In genomic region chr10:117980755-117981525, GRCh38 we compare ENCODE assay signal across 20 cellular contexts.
DNase-seq lines count a peak whose midpoint lies in the region; ATAC-seq, FAIRE-seq and TF ChIP-seq lines count a peak whose summit lies in the region.
"Had no signal": no experiment of that assay in that cellular context is flagged by ENCODE, and none has a peak within 500 bp of the region (broad histone marks: within the 10 kb centered on the region; RNA-seq: fewer than 3 reads in every experiment).

No MANE protein-coding gene starts in this region.

- peak overlapping the region; percentile 12; the same call in 1 of the 2 replicates for H2BK120ac ChIP-seq in IMR-90 (ENCODE audit: low read depth, low read length)

- POLR2A ChIA-PET in A549 (lab: Yijun Ruan, JAX) = no interaction called here
- POLR2A ChIA-PET in IMR-90 (lab: Charles Lee; ENCODE audit: unreplicated experiment) = no interaction called here
- POLR2A ChIA-PET in K562 (lab: Yijun Ruan, JAX) = interaction anchor here (0.5 kb wide), 1 partner anchor 84 kb away, joined by 3 read pairs; no protein-coding TSS in a partner anchor

- intact Hi-C loops in IMR-90 (cut with micrococcal nuclease) (no loop called here), K562 (cut with micrococcal nuclease) (no loop called here), posterior vena cava (cut with DNase I) (no loop called here)

- TF ChIP-seq EP300 in A549 (IDR thresholded peaks at IDR 0.05) (no peak), K562 (IDR thresholded peaks at IDR 0.05; ENCODE audit: low read length) (no peak)

- H3K27me3 ChIP-seq in IMR-90 (ENCODE audit: control insufficient read depth, insufficient read depth, low read length) (no peaks in the 10 kb centered on the region), K562 (ENCODE audit: control insufficient read depth in 2 of 2, insufficient read depth in 2 of 2, low read length in 2 of 2) (no peaks in the 10 kb centered on the region), osteoblast (ENCODE audit: insufficient read depth, low read length) (no peaks in the 10 kb centered on the region)
- H3K27me3 ChIP-seq: MG63 had no signal

- no TSS peak for BruUV-seq in IMR-90 (replicated peaks; lab: Mats Ljungman, UMichigan)
- BruUV-seq in K562 (replicated peaks; lab: Mats Ljungman, UMichigan) = no TSS peak

- H4K20me1 ChIP-seq in IMR-90 (ENCODE audit: insufficient read depth, low read length) (no peaks in the 10 kb centered on the region), K562 (replicated peaks; ENCODE audit: control insufficient read depth, insufficient read depth, low read length) (no peaks in the 10 kb centered on the region), osteoblast (ENCODE audit: insufficient read depth, low read length) (no peaks in the 10 kb centered on the region)

- H3K9ac ChIP-seq in IMR-90 (ENCODE audit: low read depth, low read length) (no peak overlapping the region), K562 (ENCODE audit: insufficient read depth in 1 of 2, low read depth in 2 of 2, low read length in 2 of 2) (no peak overlapping the region)

- H3K4me1 Mint-ChIP-seq in T-helper 2 cell treated with Interferon-gamma antibody and Interleukin-4, amounts not matched to agents 5 μg/mL and 100 μg/mL, for 36 hours (ENCODE audit: low read depth) = no peaks in the 10 kb centered on the region

- no peak for TF ChIP-seq POLR2A in A549 (IDR thresholded peaks at IDR 0.05; ENCODE audit: low read length)
- no peak for TF ChIP-seq POLR2A in IMR-90 (IDR thresholded peaks at IDR 0.05; ENCODE audit: low read depth, low read length)
- TF ChIP-seq POLR2A in K562 (conservative IDR thresholded peaks at IDR 0.05) = no peak

- H4K91ac ChIP-seq in IMR-90 (ENCODE audit: insufficient read depth, low read depth, low read length) = no peak overlapping the region

- DNase-seq in A549 (ENCODE audit: low read depth in 1 of 2, low spot score in 1 of 2) = no peak
- DNase-seq in IMR-90 = no peak
- DNase-seq in K562 (ENCODE audit: extremely low read depth in 1 of 4, low spot score in 3 of 4) = no peak
- DNase-seq in osteoblast (ENCODE audit: insufficient read length, low spot score, missing footprints) = peak; percentile 19
- no peak for DNase-seq in posterior vena cava (ENCODE audit: low spot score)
- no peak for DNase-seq in T-helper 2 cell treated with Interferon-gamma antibody and Interleukin-4, amounts not matched to agents 5 μg/mL and 100 μg/mL, for 36 hours (ENCODE audit: low spot score)
- DNase-seq: CD4-positive, alpha-beta T cell; DND-41; Kasumi-1; MG63; NCI-H1417; NCI-H1694 treated with DMSO at 0.1 percent for 48 hours; NCI-H2081 treated with DMSO at 0.1 percent for 48 hours; NCI-H446; NCI-H526; Right ventricle myocardium superior had no signal

- H4K8ac ChIP-seq in IMR-90 (ENCODE audit: low read depth in 2 of 2, low read length in 2 of 2) = no peak overlapping the region

- H2BK15ac ChIP-seq in IMR-90 (ENCODE audit: low read depth, low read length) = no peak overlapping the region; the same call in 2 of the 3 replicates

- no peak overlapping the region for H2AK5ac ChIP-seq in IMR-90 (ENCODE audit: low read depth, low read length)

- ATAC-seq in A549 (no peak), IMR-90 (ENCODE audit: low read depth) (no peak), K562 (no peak), HG03175 (IDR thresholded peaks at IDR 0.05; ENCODE audit: unreplicated experiment) (no peak)
- ATAC-seq: GM12878, GM23338 had no signal

- H3K27ac ChIP-seq in A549 (no peak overlapping the region), IMR-90 (ENCODE audit: insufficient read depth, low read length) (no peak overlapping the region), K562 (ENCODE audit: extremely low read depth, low read depth, low read length) (no peak overlapping the region), osteoblast (ENCODE audit: low read depth, low read length) (peak overlapping the region; percentile 50)

- CTCF ChIA-PET in A549 (lab: Yijun Ruan, JAX) (interaction anchor here (0.6 to 1.2 kb wide), 4 partner anchors 13 to 1950 kb away, joined by 3 read pairs; no protein-coding TSS in a partner anchor), IMR-90 (lab: Yijun Ruan, JAX) (no interaction called here), K562 (lab: Yijun Ruan, JAX; ENCODE audit: low intra/inter-chr PET ratio) (interaction anchor here (0.6 kb wide), 1 partner anchor 394 kb away, joined by 3 read pairs; no protein-coding TSS in a partner anchor)

- no peak overlapping the region for H3K14ac ChIP-seq in IMR-90 (replicated peaks; ENCODE audit: low read depth, low read length)

- H3K36me3 Mint-ChIP-seq in T-helper 2 cell treated with Interferon-gamma antibody and Interleukin-4, amounts not matched to agents 5 μg/mL and 100 μg/mL, for 36 hours (ENCODE audit: low read depth) = no peaks in the 10 kb centered on the region

- H3K56ac ChIP-seq in IMR-90 (ENCODE audit: extremely low read depth, insufficient read depth, low read length) = no peak overlapping the region

- H2AFZ ChIP-seq in IMR-90 (replicated peaks; ENCODE audit: low read length, poor library complexity) (no peak overlapping the region), K562 (ENCODE audit: low read depth, low read length) (no peak overlapping the region), osteoblast (ENCODE audit: low read length) (no peak overlapping the region)
- H2AFZ ChIP-seq: GM23338 had no signal

- no peaks in the 10 kb centered on the region for H3K79me1 ChIP-seq in IMR-90 (ENCODE audit: low read depth in 1 of 2, low read length in 2 of 2)

- H3K18ac ChIP-seq in IMR-90 (ENCODE audit: low read depth, low read length) = no peak overlapping the region

- no peak overlapping the region for H3K4me3 Mint-ChIP-seq in T-helper 2 cell treated with Interferon-gamma antibody and Interleukin-4, amounts not matched to agents 5 μg/mL and 100 μg/mL, for 36 hours
- H3K4me3 Mint-ChIP-seq: CD4-positive, alpha-beta T cell; GM23338 had no signal

- no peak for FAIRE-seq in A549 (lab: Jason Lieb, UNC)
- FAIRE-seq in K562 (lab: Jason Lieb, UNC) = no peak
- FAIRE-seq: GM12878 had no signal

- H3K36me3 ChIP-seq in IMR-90 (ENCODE audit: control insufficient read depth, insufficient read depth, low read length) (no peaks in the 10 kb centered on the region), K562 (ENCODE audit: control insufficient read depth, insufficient read depth, low read length) (no peaks in the 10 kb centered on the region), osteoblast (ENCODE audit: insufficient read depth, low read length) (no peaks in the 10 kb centered on the region)
- H3K36me3 ChIP-seq: HAP-1, MG63 had no signal

- 0 out of 2 replicates have a peak overlapping the region, but pooled peaks have one; percentile 37 for H2BK20ac ChIP-seq in IMR-90 (ENCODE audit: low read depth, low read length)

- no peak overlapping the region for H4K5ac ChIP-seq in IMR-90 (ENCODE audit: low read depth, low read length)

- no peak overlapping the region for H2AK9ac ChIP-seq in IMR-90 (replicated peaks; ENCODE audit: low read depth, low read length, poor library complexity)

- no peak overlapping the region for H3K4me2 ChIP-seq in A549
- no peak overlapping the region for H3K4me2 ChIP-seq in IMR-90 (ENCODE audit: low read depth, low read length)
- no peak overlapping the region for H3K4me2 ChIP-seq in K562 (ENCODE audit: insufficient read depth, low read length)
- H3K4me2 ChIP-seq in osteoblast (ENCODE audit: insufficient read depth, low read length) = peak overlapping the region; percentile 28
- H3K4me2 ChIP-seq: GM23338 had no signal

- dilution Hi-C loops in IMR-90 (cut with HindIII; ENCODE audit: low sequenced_read_pairs, unreplicated experiment) = no loop called here

- TF ChIP-seq CTCF in A549 (IDR thresholded peaks at IDR 0.05) = no peak
- TF ChIP-seq CTCF in IMR-90 (conservative IDR thresholded peaks at IDR 0.05; ENCODE audit: low read depth, low read length) = no peak
- no peak for TF ChIP-seq CTCF in K562 (IDR thresholded peaks at IDR 0.05 in 2 of 3, conservative IDR thresholded peaks at IDR 0.05 in 1 of 3; ENCODE audit: insufficient read depth in 2 of 3, low read depth in 1 of 3, low read length in 3 of 3)
- TF ChIP-seq CTCF in osteoblast (IDR thresholded peaks at IDR 0.05; ENCODE audit: extremely low read depth, low read depth, low read length) = no peak

- in situ Hi-C loops in IMR-90 (cut with MboI; ENCODE audit: low sequenced_read_pairs) = no loop called here
- in situ Hi-C loops in K562 (cut with MboI) = no loop called here

- H3K9me3 Mint-ChIP-seq in T-helper 2 cell treated with Interferon-gamma antibody and Interleukin-4, amounts not matched to agents 5 μg/mL and 100 μg/mL, for 36 hours = no peaks in the 10 kb centered on the region
- H3K9me3 Mint-ChIP-seq: GM23338 had no signal

- H3K9me1 ChIP-seq in IMR-90 (ENCODE audit: insufficient read depth, low read length) = no peaks in the 10 kb centered on the region
- H3K9me1 ChIP-seq in K562 (ENCODE audit: control insufficient read depth, insufficient read depth, low read length) = no peaks in the 10 kb centered on the region

- TF ChIP-seq RAD21 in A549 (conservative IDR thresholded peaks at IDR 0.05 in 1 of 2, IDR thresholded peaks at IDR 0.05 in 1 of 2) = no peak
- TF ChIP-seq RAD21 in IMR-90 (IDR thresholded peaks at IDR 0.05; ENCODE audit: low read length) = no peak
- no peak for TF ChIP-seq RAD21 in K562 (CRISPR knock-in tag; conservative IDR thresholded peaks at IDR 0.05 in 1 of 2, IDR thresholded peaks at IDR 0.05 in 1 of 2)

- no peaks in the 10 kb centered on the region for H3K9me3 ChIP-seq in A549
- H3K9me3 ChIP-seq in IMR-90 (ENCODE audit: control insufficient read depth, insufficient read depth, low read length) = no peaks in the 10 kb centered on the region
- H3K9me3 ChIP-seq in K562 (replicated peaks; ENCODE audit: control insufficient read depth, insufficient read depth, low read depth, low read length) = no peaks in the 10 kb centered on the region
- no peaks in the 10 kb centered on the region for H3K9me3 ChIP-seq in osteoblast (ENCODE audit: low read depth, low read length)
- H3K9me3 ChIP-seq: HAP-1, MG63 had no signal

- H3K4me1 ChIP-seq in A549 (peaks cover 7% of the 10 kb centered on the region; the same call in 1 of the 3 replicates), IMR-90 (ENCODE audit: control insufficient read depth, insufficient read depth, low read length) (no peaks in the 10 kb centered on the region), K562 (replicated peaks in 1 of 2; ENCODE audit: control insufficient read depth in 2 of 2, insufficient read depth in 2 of 2, low read length in 2 of 2) (no peaks in the 10 kb centered on the region), osteoblast (ENCODE audit: insufficient read depth, low read length) (peaks cover 6% of the 10 kb centered on the region)

- H3K27me3 Mint-ChIP-seq in T-helper 2 cell treated with Interferon-gamma antibody and Interleukin-4, amounts not matched to agents 5 μg/mL and 100 μg/mL, for 36 hours (ENCODE audit: low read depth) = peaks cover 3% of the 10 kb centered on the region

- no peak overlapping the region for H3K23ac ChIP-seq in IMR-90 (ENCODE audit: low read depth, low read length)

- no peaks in the 10 kb centered on the region for H3K79me2 ChIP-seq in K562 (ENCODE audit: control insufficient read depth, insufficient read depth, low read length)
- H3K79me2 ChIP-seq in osteoblast (ENCODE audit: insufficient read depth, low read length) = no peaks in the 10 kb centered on the region

- WGBS in A549 (ENCODE audit: missing lambda C conversion rate) = 37% methylated on average over 4 of the region's 4 CpGs
- no CpG with 5 or more reads among the region's 4 CpGs for whole genome bisulfite sequencing in IMR-90 (ENCODE audit: extremely low coverage in 2 of 2, insufficient read length in 1 of 2), 2 experiments
- WGBS in K562 (ENCODE audit: insufficient coverage, low coverage, missing lambda C conversion rate) = 2% methylated on average over 4 of the region's 4 CpGs

- H3K4ac ChIP-seq in IMR-90 (ENCODE audit: low read depth, low read length) = no peak overlapping the region

- H3K27ac Mint-ChIP-seq in T-helper 2 cell treated with Interferon-gamma antibody and Interleukin-4, amounts not matched to agents 5 μg/mL and 100 μg/mL, for 36 hours = no peak overlapping the region
- H3K27ac Mint-ChIP-seq: CD4-positive, alpha-beta T cell; GM23338 had no signal

- no peak overlapping the region for H2BK5ac ChIP-seq in IMR-90 (ENCODE audit: low read depth, low read length, poor library complexity, severe bottlenecking)

- H3K4me3 ChIP-seq in A549 = no peak overlapping the region
- H3K4me3 ChIP-seq in IMR-90 (ENCODE audit: insufficient read depth, low read depth, low read length) = no peak overlapping the region
- H3K4me3 ChIP-seq in K562 = no peak overlapping the region
- H3K4me3 ChIP-seq in osteoblast (ENCODE audit: insufficient read depth, low read length) = no peak overlapping the region
- H3K4me3 ChIP-seq: GM12878, GM23338, HAP-1, MG63 had no signal

Comparison
In these comparisons a context has a peak if more than half of its experiments do, and no peak if none do; other contexts are left out.
1. Of the 35 proteins assayed by ChIP-seq in both K562 and A549: peak only in K562: none; only in A549: MAFK; in both: none; in neither: 34.